8 cellular contexts compared by ENCODE assay signal in genomic region chr2:46298272-46298521, GRCh38. TPM values are rescaled to one million over a fixed set of nuclear protein-coding genes. Genes with fewer than 3 reads are reported as not detected.
DNase-seq lines count a peak whose midpoint lies in the region; ATAC-seq, FAIRE-seq and TF ChIP-seq lines count a peak whose summit lies in the region.

No MANE protein-coding gene starts in this region.

- H3K4me2 ChIP-seq in IMR-90 (ENCODE audit: low read depth, low read length): peak overlapping the region; percentile 62

- TF ChIP-seq POLR2A in IMR-90 (IDR thresholded peaks at IDR 0.05; ENCODE audit: low read depth, low read length): no peak; the same call in 1 of the 2 replicates

- H4K8ac ChIP-seq in IMR-90 (ENCODE audit: low read depth in 2 of 2, low read length in 2 of 2): peak overlapping the region in 1 of 2 experiments; percentile 57; a peak in 1 of 4 replicates

- peak overlapping the region; percentile 87 for H3K4me3 ChIP-seq in IMR-90 (ENCODE audit: insufficient read depth, low read depth, low read length)
- H3K4me3 ChIP-seq in ascending aorta: peak overlapping the region; percentile 88 to 91
- H3K4me3 ChIP-seq in kidney (ENCODE audit: low read length in 2 of 2): peak overlapping the region; percentile 86 to 92

- POLR2A ChIA-PET in IMR-90 (lab: Charles Lee; ENCODE audit: unreplicated experiment): interaction anchor here (0.5 kb wide), 1 partner anchor 203 kb away, joined by 9 read pairs; no protein-coding TSS in a partner anchor

- H3K4me1 ChIP-seq in IMR-90 (ENCODE audit: control insufficient read depth, insufficient read depth, low read length): peaks cover 8% of the 10 kb centered on the region; the same call in 1 of the 2 replicates
- H3K4me1 ChIP-seq in ascending aorta: peaks cover 6 to 27% of the 10 kb centered on the region in 2 donors
- H3K4me1 ChIP-seq in kidney (ENCODE audit: control insufficient read depth in 1 of 2, insufficient read depth in 1 of 2, low read depth in 1 of 2, low read length in 2 of 2): peaks cover 6 to 10% of the 10 kb centered on the region in 2 donors

- no peak overlapping the region for H4K5ac ChIP-seq in IMR-90 (ENCODE audit: low read depth, low read length)

- peak overlapping the region; percentile 69 for H2BK5ac ChIP-seq in IMR-90 (ENCODE audit: low read depth, low read length, poor library complexity, severe bottlenecking)

- H4K20me1 ChIP-seq in IMR-90 (ENCODE audit: insufficient read depth, low read length): peaks cover 55% of the 10 kb centered on the region

- H2BK20ac ChIP-seq in IMR-90 (ENCODE audit: low read depth, low read length): no peak overlapping the region

- H3K36me3 ChIP-seq in IMR-90 (ENCODE audit: control insufficient read depth, insufficient read depth, low read length) (no peaks in the 10 kb centered on the region), ascending aorta (no peaks in the 10 kb centered on the region), kidney (ENCODE audit: control insufficient read depth in 1 of 2, insufficient read depth in 2 of 2, low read length in 2 of 2) (peaks cover 0 to 4% of the 10 kb centered on the region in 2 donors)

- peaks cover 22 to 31% of the 10 kb centered on the region in 2 donors for H3K4me1 Mint-ChIP-seq in stimulated activated naive B cell treated with anti-CD40 and anti-IgM and Interleukin-4, amounts not matched to agents 10 μg/mL and 1 μg/mL and 100 μg/mL, for 72 hours

- no peaks in the 10 kb centered on the region for H3K36me3 Mint-ChIP-seq in stimulated activated naive B cell treated with anti-CD40 and anti-IgM and Interleukin-4, amounts not matched to agents 10 μg/mL and 1 μg/mL and 100 μg/mL, for 72 hours

- H3K27me3 ChIP-seq in IMR-90 (ENCODE audit: control insufficient read depth, insufficient read depth, low read length) (no peaks in the 10 kb centered on the region), ascending aorta (no peaks in the 10 kb centered on the region)

- H3K23ac ChIP-seq in IMR-90 (ENCODE audit: low read depth, low read length): peak overlapping the region; percentile 96; the same call in 1 of the 2 replicates

- 15% methylated on average over 4 of the region's 19 CpGs; no CpG with 5 or more reads in 1 of the 2 experiments for WGBS in IMR-90 (ENCODE audit: extremely low coverage in 2 of 2, insufficient read length in 1 of 2), 2 experiments

- H2BK120ac ChIP-seq in IMR-90 (ENCODE audit: low read depth, low read length): peak overlapping the region; percentile 9; the same call in 1 of the 2 replicates

- ATAC-seq in IMR-90 (ENCODE audit: low read depth): no peak
- no peak for ATAC-seq in stimulated activated naive B cell treated with anti-CD40 and anti-IgM and Interleukin-4, amounts not matched to agents 10 μg/mL and 1 μg/mL and 100 μg/mL, for 72 hours (replicated peaks)
- ATAC-seq in HG02981 (IDR thresholded peaks at IDR 0.05; ENCODE audit: unreplicated experiment): no peak
- ATAC-seq in HG03039 (IDR thresholded peaks at IDR 0.05; ENCODE audit: unreplicated experiment): no peak
- ATAC-seq in HG03565 (IDR thresholded peaks at IDR 0.05; ENCODE audit: unreplicated experiment): no peak

- H3K4ac ChIP-seq in IMR-90 (ENCODE audit: low read depth, low read length): peak overlapping the region; percentile 78

- peak overlapping the region; percentile 74 for H3K56ac ChIP-seq in IMR-90 (ENCODE audit: extremely low read depth, insufficient read depth, low read length)

- H3K9me3 ChIP-seq in IMR-90 (ENCODE audit: control insufficient read depth, insufficient read depth, low read length) (no peaks in the 10 kb centered on the region), ascending aorta (no peaks in the 10 kb centered on the region), kidney (ENCODE audit: control insufficient read depth in 1 of 2, low read length in 2 of 2) (no peaks in the 10 kb centered on the region)

- H3K9me3 Mint-ChIP-seq in stimulated activated naive B cell treated with anti-CD40 and anti-IgM and Interleukin-4, amounts not matched to agents 10 μg/mL and 1 μg/mL and 100 μg/mL, for 72 hours: no peaks in the 10 kb centered on the region

- H3K9me1 ChIP-seq in IMR-90 (ENCODE audit: insufficient read depth, low read length): peaks cover 9% of the 10 kb centered on the region; the same call in 1 of the 2 replicates

- BruUV-seq in IMR-90 (replicated peaks; lab: Mats Ljungman, UMichigan): no TSS peak

- H3K9ac ChIP-seq in IMR-90 (ENCODE audit: low read depth, low read length) (peak overlapping the region; percentile 92), kidney (ENCODE audit: low read length in 2 of 2) (peak overlapping the region; percentile 94 to 95)

- TF ChIP-seq CTCF in IMR-90 (conservative IDR thresholded peaks at IDR 0.05; ENCODE audit: low read depth, low read length) (no peak), ascending aorta (IDR thresholded peaks at IDR 0.05) (no peak), kidney (IDR thresholded peaks at IDR 0.05; ENCODE audit: borderline replicate concordance, extremely low read depth, insufficient read depth) (no peak)

- H3K27me3 Mint-ChIP-seq in stimulated activated naive B cell treated with anti-CD40 and anti-IgM and Interleukin-4, amounts not matched to agents 10 μg/mL and 1 μg/mL and 100 μg/mL, for 72 hours: peaks cover 61 to 64% of the 10 kb centered on the region in 2 donors

- peak overlapping the region; percentile 66; the same call in 1 of the 2 replicates for H4K91ac ChIP-seq in IMR-90 (ENCODE audit: insufficient read depth, low read depth, low read length)

- TF ChIP-seq RAD21 in IMR-90 (IDR thresholded peaks at IDR 0.05; ENCODE audit: low read length): no peak

- CTCF ChIA-PET in IMR-90 (lab: Yijun Ruan, JAX): no interaction called here

- FAIRE-seq in kidney (lab: Jason Lieb, UNC): no peak

- H2AK9ac ChIP-seq in IMR-90 (replicated peaks; ENCODE audit: low read depth, low read length, poor library complexity): peak overlapping the region; percentile 91

- no peak overlapping the region for H2BK15ac ChIP-seq in IMR-90 (ENCODE audit: low read depth, low read length)

- peak overlapping the region; percentile 85 to 90 for H3K4me3 Mint-ChIP-seq in stimulated activated naive B cell treated with anti-CD40 and anti-IgM and Interleukin-4, amounts not matched to agents 10 μg/mL and 1 μg/mL and 100 μg/mL, for 72 hours

- dilution Hi-C loops in IMR-90 (cut with HindIII; ENCODE audit: low sequenced_read_pairs, unreplicated experiment): no loop called here

- DNase-seq in IMR-90: no peak
- no peak for DNase-seq in ascending aorta (ENCODE audit: low spot score in 2 of 2)
- DNase-seq in kidney: no peak
- DNase-seq in stimulated activated naive B cell treated with anti-CD40 and anti-IgM and Interleukin-4, amounts not matched to agents 10 μg/mL and 1 μg/mL and 100 μg/mL, for 72 hours: no peak
- DNase-seq in NAMALWA (ENCODE audit: low spot score): no peak

- peak overlapping the region; percentile 86 for H3K27ac Mint-ChIP-seq in stimulated activated naive B cell treated with anti-CD40 and anti-IgM and Interleukin-4, amounts not matched to agents 10 μg/mL and 1 μg/mL and 100 μg/mL, for 72 hours

- peak overlapping the region; percentile 84 for H2AK5ac ChIP-seq in IMR-90 (ENCODE audit: low read depth, low read length)

- in situ Hi-C loops in IMR-90 (cut with MboI; ENCODE audit: low sequenced_read_pairs): loop anchor here (5.0 kb wide), 1 partner anchor 241 kb away; no protein-coding TSS in a partner anchor

- H3K79me1 ChIP-seq in IMR-90 (ENCODE audit: low read depth in 1 of 2, low read length in 2 of 2): peaks cover 5 to 38% of the 10 kb centered on the region in 2 experiments; a peak in 2 of 4 replicates

- H3K18ac ChIP-seq in IMR-90 (ENCODE audit: low read depth, low read length): peak overlapping the region; percentile 10; the same call in 1 of the 2 replicates

- intact Hi-C loops in IMR-90 (cut with micrococcal nuclease) (loop anchor here (5.0 kb wide), 1 partner anchor 356 kb away; no protein-coding TSS in a partner anchor), ascending aorta (cut with DNase I) (loop anchor here (2.0 to 10.0 kb wide), 3 partner anchors 39 to 653 kb away; no protein-coding TSS in a partner anchor), kidney (cut with DNase I) (no loop called here)

- peak overlapping the region; percentile 79 for H2AFZ ChIP-seq in IMR-90 (replicated peaks; ENCODE audit: low read length, poor library complexity)

- H3K14ac ChIP-seq in IMR-90 (replicated peaks; ENCODE audit: low read depth, low read length): peak overlapping the region; percentile 86

- H3K27ac ChIP-seq in IMR-90 (ENCODE audit: insufficient read depth, low read length) (peak overlapping the region; percentile 82), ascending aorta (peak overlapping the region; percentile 96 to 97), kidney (ENCODE audit: low read depth in 2 of 2, low read length in 2 of 2) (peak overlapping the region; percentile 97)

TF ChIP-seq in IMR-90, 13 proteins besides CTCF, POLR2A, EP300 and RAD21:
- TF ChIP-seq FOS (IDR thresholded peaks at IDR 0.05; ENCODE audit: low read depth, low read length) (no peak), CHD1 (IDR thresholded peaks at IDR 0.05; ENCODE audit: low read depth, low read length) (peak; percentile 51; the same call in 1 of the 2 replicates)

RNA-seq across cellular contexts. Expression of gene EPAS1, which starts 1.0 kb away (rescaled TPM):
- total RNA-seq in IMR-90 (2012; rRNA removed): 21.9 and 40.7 TPM in 2 replicates
- polyA plus RNA-seq in IMR-90 (2012; rRNA removed): 103 and 120 TPM in 2 replicates
- polyA plus RNA-seq in IMR-90 (2012; cell fraction: cytosol; rRNA removed): 117 and 156 TPM in 2 replicates
- polyA plus RNA-seq in IMR-90 (2012; cell fraction: nucleus; rRNA removed; ENCODE audit: low replicate concordance): 108 and 158 TPM in 2 replicates
- total RNA-seq in ascending aorta: 1,738 TPM
- total RNA-seq in kidney: 398 TPM
- polyA plus RNA-seq in kidney (ENCODE audit: insufficient read depth, low read depth, low replicate concordance): 142 TPM
